Comparison of ENCODE assay signal across 20 cellular contexts in the genomic region with DNA sequence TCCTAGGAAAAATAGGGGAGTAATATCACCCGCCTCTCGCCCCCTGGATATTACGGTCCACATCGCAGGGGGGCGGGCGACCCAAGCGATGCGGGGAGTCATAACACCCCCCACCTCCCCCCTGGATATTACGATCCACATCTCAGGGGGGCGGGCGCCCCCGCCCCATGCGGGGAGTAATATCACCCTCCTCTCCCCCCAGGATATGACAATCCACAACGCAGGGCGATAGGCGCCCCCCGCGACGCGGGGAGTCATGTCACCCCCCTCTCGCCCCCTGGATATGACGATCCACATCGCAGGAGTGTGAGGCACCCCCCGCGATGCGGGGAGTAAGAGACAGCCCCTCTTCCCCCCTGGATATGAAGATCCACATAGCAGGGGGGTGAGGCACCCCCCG.
A peak's percentile ranks its signal among the peaks of the same experiment; 100 is the strongest.
DNase-seq lines count a peak whose midpoint lies in the region; ATAC-seq, FAIRE-seq and TF ChIP-seq lines count a peak whose summit lies in the region.
"Had no signal": no experiment of that assay in that cellular context is flagged by ENCODE, and none has a peak within 500 bp of the region (broad histone marks: within the 10 kb centered on the region; RNA-seq: fewer than 3 reads in every experiment).

No MANE protein-coding gene starts in this region.

- H3K4me3 ChIP-seq in kidney (ENCODE audit: low read length in 2 of 2) = no peak overlapping the region
- H3K4me3 ChIP-seq: BLaER1, GM23338 had no signal

- no peak for TF ChIP-seq CTCF in natural killer cell (IDR thresholded peaks at IDR 0.05)
- TF ChIP-seq CTCF in kidney (IDR thresholded peaks at IDR 0.05; ENCODE audit: borderline replicate concordance, extremely low read depth, insufficient read depth) = no peak

- no peak for DNase-seq in natural killer cell treated with Interleukin-12 subunit alpha and Interleukin-12 subunit beta and Interleukin-15 and Interleukin-18, amount 100 ng/mL, for 72 hours (ENCODE audit: low spot score)
- DNase-seq in natural killer cell = no peak
- DNase-seq in kidney = peak; percentile 60
- DNase-seq in stimulated activated effector memory CD8-positive, alpha-beta T cell treated with anti-CD3 and anti-CD28 coated beads, Interleukin-12 subunit alpha, Interleukin-12 subunit beta, amount 100 ng/mL, for 72 hours (ENCODE audit: low spot score in 2 of 2) = peak in 1 of 2 donors; percentile 48
- DNase-seq in NK-92 (lab: John Stamatoyannopoulos, UW; ENCODE audit: unreplicated experiment) = no peak
- no peak for DNase-seq in NCI-H2081 (lab: John Stamatoyannopoulos, UW)
- DNase-seq: 8988T; CD4-positive, alpha-beta memory T cell; DMS153; DMS79; GDM1 had no signal

- no peaks in the 10 kb centered on the region for H3K36me3 ChIP-seq in kidney (ENCODE audit: control insufficient read depth in 1 of 2, insufficient read depth in 2 of 2, low read length in 2 of 2)
- H3K36me3 ChIP-seq: BLaER1 had no signal

- H3K27ac Mint-ChIP-seq in natural killer cell treated with Interleukin-12 subunit alpha and Interleukin-12 subunit beta and Interleukin-15 and Interleukin-18, amount 100 ng/mL, for 72 hours = no peak overlapping the region
- H3K27ac Mint-ChIP-seq in natural killer cell = no peak overlapping the region
- H3K27ac Mint-ChIP-seq in stimulated activated effector memory CD8-positive, alpha-beta T cell treated with anti-CD3 and anti-CD28 coated beads, Interleukin-12 subunit alpha, Interleukin-12 subunit beta, amount 100 ng/mL, for 72 hours = no peak overlapping the region
- H3K27ac Mint-ChIP-seq: CD14-positive monocyte; CD4-positive, alpha-beta memory T cell; GM23338 had no signal

- H3K4me3 Mint-ChIP-seq in natural killer cell treated with Interleukin-12 subunit alpha and Interleukin-12 subunit beta and Interleukin-15 and Interleukin-18, amount 100 ng/mL, for 72 hours = no peak overlapping the region
- no peak overlapping the region for H3K4me3 Mint-ChIP-seq in natural killer cell
- no peak overlapping the region for H3K4me3 Mint-ChIP-seq in stimulated activated effector memory CD8-positive, alpha-beta T cell treated with anti-CD3 and anti-CD28 coated beads, Interleukin-12 subunit alpha, Interleukin-12 subunit beta, amount 100 ng/mL, for 72 hours
- H3K4me3 Mint-ChIP-seq: CD14-positive monocyte; CD4-positive, alpha-beta memory T cell; GM23338 had no signal

- FAIRE-seq in kidney (lab: Jason Lieb, UNC) = no peak
- FAIRE-seq: GM12892, GM18507, H54 had no signal

- intact Hi-C loops in natural killer cell (cut with micrococcal nuclease) = no loop called here
- intact Hi-C loops in kidney (cut with DNase I) = no loop called here

- H3K9me3 Mint-ChIP-seq in natural killer cell treated with Interleukin-12 subunit alpha and Interleukin-12 subunit beta and Interleukin-15 and Interleukin-18, amount 100 ng/mL, for 72 hours = peaks cover 11% of the 10 kb centered on the region
- H3K9me3 Mint-ChIP-seq in natural killer cell = peaks cover 3 to 11% of the 10 kb centered on the region in 2 donors
- H3K9me3 Mint-ChIP-seq in stimulated activated effector memory CD8-positive, alpha-beta T cell treated with anti-CD3 and anti-CD28 coated beads, Interleukin-12 subunit alpha, Interleukin-12 subunit beta, amount 100 ng/mL, for 72 hours = peaks cover 4% of the 10 kb centered on the region

- no peak overlapping the region for H3K9ac ChIP-seq in kidney (ENCODE audit: low read length in 2 of 2)
- H3K9ac ChIP-seq: BLaER1 had no signal

- no peaks in the 10 kb centered on the region for H3K4me1 ChIP-seq in kidney (ENCODE audit: control insufficient read depth in 1 of 2, insufficient read depth in 1 of 2, low read depth in 1 of 2, low read length in 2 of 2)
- H3K4me1 ChIP-seq: BLaER1 had no signal

- H3K27me3 Mint-ChIP-seq in natural killer cell treated with Interleukin-12 subunit alpha and Interleukin-12 subunit beta and Interleukin-15 and Interleukin-18, amount 100 ng/mL, for 72 hours = no peaks in the 10 kb centered on the region
- no peaks in the 10 kb centered on the region for H3K27me3 Mint-ChIP-seq in natural killer cell (ENCODE audit: low read depth in 2 of 2)
- H3K27me3 Mint-ChIP-seq: CD4-positive, alpha-beta memory T cell had no signal

- no peaks in the 10 kb centered on the region for H3K36me3 Mint-ChIP-seq in natural killer cell treated with Interleukin-12 subunit alpha and Interleukin-12 subunit beta and Interleukin-15 and Interleukin-18, amount 100 ng/mL, for 72 hours
- no peaks in the 10 kb centered on the region for H3K36me3 Mint-ChIP-seq in natural killer cell
- H3K36me3 Mint-ChIP-seq in stimulated activated effector memory CD8-positive, alpha-beta T cell treated with anti-CD3 and anti-CD28 coated beads, Interleukin-12 subunit alpha, Interleukin-12 subunit beta, amount 100 ng/mL, for 72 hours = no peaks in the 10 kb centered on the region
- H3K36me3 Mint-ChIP-seq: CD14-positive monocyte; CD4-positive, alpha-beta memory T cell had no signal

- peak; percentile 43 to 44 for ATAC-seq in natural killer cell treated with Interleukin-12 subunit alpha and Interleukin-12 subunit beta and Interleukin-15 and Interleukin-18, amount 100 ng/mL, for 72 hours
- ATAC-seq in natural killer cell (no peak), HG02885 (IDR thresholded peaks at IDR 0.05; ENCODE audit: poor library complexity, unreplicated experiment) (no peak)
- peak; percentile 34 for ATAC-seq in stimulated activated effector memory CD8-positive, alpha-beta T cell treated with anti-CD3 and anti-CD28 coated beads, Interleukin-12 subunit alpha, Interleukin-12 subunit beta, amount 100 ng/mL, for 72 hours
- ATAC-seq: GM23338, HCT116 had no signal

- H3K4me1 Mint-ChIP-seq in natural killer cell treated with Interleukin-12 subunit alpha and Interleukin-12 subunit beta and Interleukin-15 and Interleukin-18, amount 100 ng/mL, for 72 hours (ENCODE audit: low read depth in 2 of 2) = no peaks in the 10 kb centered on the region
- no peaks in the 10 kb centered on the region for H3K4me1 Mint-ChIP-seq in natural killer cell
- H3K4me1 Mint-ChIP-seq in stimulated activated effector memory CD8-positive, alpha-beta T cell treated with anti-CD3 and anti-CD28 coated beads, Interleukin-12 subunit alpha, Interleukin-12 subunit beta, amount 100 ng/mL, for 72 hours = no peaks in the 10 kb centered on the region
- H3K4me1 Mint-ChIP-seq: CD14-positive monocyte; CD4-positive, alpha-beta memory T cell; GM23338 had no signal

- H3K27ac ChIP-seq in kidney (ENCODE audit: low read depth in 2 of 2, low read length in 2 of 2) = no peak overlapping the region
- H3K27ac ChIP-seq: BLaER1, HL-60 had no signal

- H3K9me3 ChIP-seq in kidney (ENCODE audit: control insufficient read depth in 1 of 2, low read length in 2 of 2) = no peaks in the 10 kb centered on the region

Comparison
In these comparisons a context has a peak if more than half of its experiments do, and no peak if none do; other contexts are left out.
1. ATAC-seq: peak in natural killer cell treated with Interleukin-12 subunit alpha and Interleukin-12 subunit beta and Interleukin-15 and Interleukin-18, amount 100 ng/mL, for 72 hours (2 of 2) and stimulated activated effector memory CD8-positive, alpha-beta T cell treated with anti-CD3 and anti-CD28 coated beads, Interleukin-12 subunit alpha, Interleukin-12 subunit beta, amount 100 ng/mL, for 72 hours (single experiment); none in natural killer cell (0 of 3) and HG02885 (single experiment).